Comparison of ENCODE assay signal across 11 cellular contexts in the genomic region with DNA sequence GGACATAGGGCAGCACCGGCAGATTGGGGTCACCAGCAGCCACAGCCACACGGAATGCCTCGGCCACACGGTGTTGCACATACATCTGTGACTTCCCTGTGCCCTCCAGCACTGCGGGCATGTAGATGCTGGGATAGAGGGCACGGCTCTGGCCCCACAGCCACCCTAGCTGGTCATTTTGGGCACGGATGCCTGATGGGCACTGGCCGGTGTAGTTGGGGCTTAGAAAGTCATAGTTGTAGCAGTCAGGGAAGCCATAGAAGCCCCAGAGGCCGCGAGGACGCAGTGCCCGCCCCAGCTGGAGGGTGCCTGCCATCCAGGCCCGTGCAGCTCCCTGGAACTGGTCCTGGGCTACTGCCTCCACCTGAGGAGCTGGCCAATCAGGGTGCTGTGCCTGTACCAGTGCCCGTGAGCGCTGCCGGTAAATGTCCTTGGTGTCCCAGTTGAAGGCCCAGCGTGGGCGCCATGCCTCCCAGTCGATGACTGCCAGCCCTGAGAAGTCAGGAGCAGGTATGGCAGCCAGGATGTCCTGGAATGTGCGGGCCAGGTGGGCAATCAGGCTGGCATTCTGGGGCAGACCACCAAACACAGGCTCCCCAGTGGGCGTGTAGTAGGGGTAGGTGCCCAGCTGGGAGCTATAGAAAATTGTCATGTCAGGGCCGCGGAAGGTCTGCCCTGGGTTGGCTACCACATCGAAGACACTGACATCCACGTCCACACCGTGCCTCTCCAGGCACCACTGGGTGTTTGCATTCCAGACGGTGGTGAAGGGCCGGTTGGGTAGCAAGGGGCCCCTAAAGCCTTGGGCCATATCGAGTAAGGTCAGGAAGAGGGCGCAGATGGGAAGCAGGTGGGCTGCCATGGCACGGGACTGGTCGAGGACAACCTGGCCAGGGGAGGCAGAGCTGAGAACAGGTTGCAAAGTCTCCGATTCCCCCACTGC. TPM values are rescaled to one million over a fixed set of nuclear protein-coding genes. Genes with fewer than 3 reads are reported as not detected.
DNase-seq lines count a peak whose midpoint lies in the region; ATAC-seq and TF ChIP-seq lines count a peak whose summit lies in the region.
"Had no signal": no experiment of that assay in that cellular context is flagged by ENCODE, and none has a peak within 500 bp of the region (broad histone marks: within the 10 kb centered on the region; RNA-seq: fewer than 3 reads in every experiment).

No MANE protein-coding gene starts in this region.

- no peaks in the 10 kb centered on the region for H3K27me3 Mint-ChIP-seq in H9 (ENCODE audit: low read depth)
- H3K27me3 Mint-ChIP-seq: effector memory CD8-positive, alpha-beta T cell had no signal

- no peak overlapping the region for H2AK5ac ChIP-seq in H9 (ENCODE audit: insufficient read length, low read length)

- no peak overlapping the region for H2BK20ac ChIP-seq in H9 (ENCODE audit: low read depth, low read length, poor library complexity, severe bottlenecking)

- H3K18ac ChIP-seq in H9 (ENCODE audit: insufficient read length, low read depth, low read length), result no peak overlapping the region

- no peak overlapping the region for H3K56ac ChIP-seq in H9 (ENCODE audit: insufficient read length, low read depth, low read length)

- H2BK12ac ChIP-seq in H9 (ENCODE audit: insufficient read length, low read depth, low read length), result no peak overlapping the region

- H3K9ac ChIP-seq in H9 (ENCODE audit: extremely low read depth, insufficient read length, low read length), result no peak overlapping the region

- H2BK5ac ChIP-seq in H9 (ENCODE audit: insufficient read length, low read length), result no peak overlapping the region

- H3K4me3 Mint-ChIP-seq in H9, result no peak overlapping the region
- H3K4me3 Mint-ChIP-seq: effector memory CD8-positive, alpha-beta T cell had no signal

- no peaks in the 10 kb centered on the region for H3K79me1 ChIP-seq in H9 (ENCODE audit: insufficient read depth, low read depth, low read length, poor library complexity, severe bottlenecking)

- H3K4me3 ChIP-seq in coronary artery (peak overlapping the region; percentile 48), left lung (peak overlapping the region; percentile 19 to 68), gastrocnemius medialis (peak overlapping the region; percentile 45 to 52 (median 49)), osteoblast (ENCODE audit: insufficient read depth, low read length) (no peak overlapping the region)

- in situ Hi-C loops in gastrocnemius medialis (cut with MboI; ENCODE audit: low sequenced_read_pairs in 4 of 4), result no loop called here

- no peak overlapping the region for H3K14ac ChIP-seq in H9 (ENCODE audit: insufficient read depth, low read length)

- H3K9me3 Mint-ChIP-seq in H9, result peaks cover 8 to 17% of the 10 kb centered on the region in 2 experiments
- H3K9me3 Mint-ChIP-seq: effector memory CD8-positive, alpha-beta T cell had no signal

- H3K36me3 Mint-ChIP-seq in H9 (ENCODE audit: insufficient read depth in 1 of 3, low read depth in 3 of 3), result peaks cover 0 to 2% (median 2%) of the 10 kb centered on the region in 3 experiments; a peak in 1 of 7 replicates

- H3K9me3 ChIP-seq in H9 (ENCODE audit: control insufficient read depth, low read depth, low read length), result no peaks in the 10 kb centered on the region
- H3K9me3 ChIP-seq in left lung, result no peaks in the 10 kb centered on the region
- no peaks in the 10 kb centered on the region for H3K9me3 ChIP-seq in gastrocnemius medialis
- no peaks in the 10 kb centered on the region for H3K9me3 ChIP-seq in osteoblast (ENCODE audit: low read depth, low read length)

- no peak overlapping the region for H2BK120ac ChIP-seq in H9 (ENCODE audit: low read depth, low read length, poor library complexity, severe bottlenecking)

- H3K27ac Mint-ChIP-seq in H9, result peak overlapping the region in 2 of 3 experiments; percentile 82 to 86; a peak in 4 of 7 replicates

- H2AFZ ChIP-seq in H9 (ENCODE audit: low read length) (no peak overlapping the region), osteoblast (ENCODE audit: low read length) (no peak overlapping the region)

- H3K4me1 Mint-ChIP-seq in H9, result peaks cover 25 to 27% of the 10 kb centered on the region in 2 experiments

- H3K27ac ChIP-seq in H9 (ENCODE audit: insufficient read length, low read depth, low read length), result no peak overlapping the region
- peak overlapping the region; percentile 23 to 81 for H3K27ac ChIP-seq in coronary artery
- peak overlapping the region; percentile 83 to 92 for H3K27ac ChIP-seq in left lung
- peak overlapping the region; percentile 85 to 91 (median 88) for H3K27ac ChIP-seq in gastrocnemius medialis
- no peak overlapping the region for H3K27ac ChIP-seq in osteoblast (ENCODE audit: low read depth, low read length)

- intact Hi-C loops in left lung (cut with DNase I), result no loop called here
- intact Hi-C loops in gastrocnemius medialis (cut with DNase I; ENCODE audit: low total_unique reads), result no loop called here

- DNase-seq in H9 (no peak), coronary artery (ENCODE audit: low spot score) (peak; percentile 75), left lung (peak in 1 of 2 donors; percentile 76), gastrocnemius medialis (no peak), DMS114 treated with DMSO at 0.1 percent for 48 hours (lab: John Stamatoyannopoulos, UW; ENCODE audit: unreplicated experiment) (no peak), epidermal melanocyte (ENCODE audit: insufficient read length, low spot score) (no peak), osteoblast (ENCODE audit: insufficient read length, low spot score, missing footprints) (no peak), NCI-H524 (lab: John Stamatoyannopoulos, UW) (no peak)
- DNase-seq: effector memory CD8-positive, alpha-beta T cell; hippocampal formation; SHP77 treated with DMSO at 0.1 percent for 48 hours had no signal

- TF ChIP-seq POLR2A in gastrocnemius medialis (IDR thresholded peaks at IDR 0.05), result no peak

- H4K91ac ChIP-seq in H9 (ENCODE audit: insufficient read length, low read depth, low read length), result no peak overlapping the region

- no peak overlapping the region for H2BK15ac ChIP-seq in H9 (ENCODE audit: low read depth, low read length)

- H4K5ac ChIP-seq in H9 (ENCODE audit: insufficient read length, low read depth, low read length), result no peak overlapping the region

- H3K23ac ChIP-seq in H9 (ENCODE audit: insufficient read length, low read depth, low read length), result no peak overlapping the region

- WGBS in H9 (ENCODE audit: extremely low coverage, insufficient read length, low lambda C conversion rate), result no CpG with 5 or more reads among the region's 33 CpGs

- no peak overlapping the region for H3T11ph ChIP-seq in H9 (ENCODE audit: low read length)

- H3K36me3 ChIP-seq in left lung (no peaks in the 10 kb centered on the region), gastrocnemius medialis (no peaks in the 10 kb centered on the region), osteoblast (ENCODE audit: insufficient read depth, low read length) (no peaks in the 10 kb centered on the region)

- no peaks in the 10 kb centered on the region for H3K27me3 ChIP-seq in H9 (ENCODE audit: insufficient read depth, low read length)
- no peaks in the 10 kb centered on the region for H3K27me3 ChIP-seq in left lung
- H3K27me3 ChIP-seq in gastrocnemius medialis, result no peaks in the 10 kb centered on the region
- no peaks in the 10 kb centered on the region for H3K27me3 ChIP-seq in osteoblast (ENCODE audit: insufficient read depth, low read length)

- H4K20me1 ChIP-seq in H9 (ENCODE audit: control insufficient read depth, insufficient read depth, insufficient read length) (no peaks in the 10 kb centered on the region), osteoblast (ENCODE audit: insufficient read depth, low read length) (no peaks in the 10 kb centered on the region)

- TF ChIP-seq CTCF in H9 (conservative IDR thresholded peaks at IDR 0.05) (no peak), coronary artery (IDR thresholded peaks at IDR 0.05) (no peak), left lung (IDR thresholded peaks at IDR 0.05) (no peak), gastrocnemius medialis (IDR thresholded peaks at IDR 0.05 in 4 of 5, conservative IDR thresholded peaks at IDR 0.05 in 1 of 5) (no peak), osteoblast (IDR thresholded peaks at IDR 0.05; ENCODE audit: extremely low read depth, low read depth, low read length) (no peak)

- peaks cover 6% of the 10 kb centered on the region for H3K23me2 ChIP-seq in H9 (ENCODE audit: insufficient read length, low read depth, low read length, poor library complexity, severe bottlenecking)

- no peaks in the 10 kb centered on the region for H3K79me2 ChIP-seq in H9 (ENCODE audit: insufficient read depth, low read length)
- peaks cover 12% of the 10 kb centered on the region for H3K79me2 ChIP-seq in osteoblast (ENCODE audit: insufficient read depth, low read length)

- no peak overlapping the region for H3K4ac ChIP-seq in H9 (ENCODE audit: low read depth, low read length)

- no peak for ATAC-seq in left lung
- ATAC-seq in gastrocnemius medialis, result no peak
- ATAC-seq: effector memory CD8-positive, alpha-beta T cell had no signal

- H3K4me1 ChIP-seq in H9 (ENCODE audit: insufficient read depth, low read length), result no peaks in the 10 kb centered on the region
- peaks cover 36 to 58% of the 10 kb centered on the region in 2 donors for H3K4me1 ChIP-seq in left lung
- peaks cover 29 to 48% of the 10 kb centered on the region in 2 donors for H3K4me1 ChIP-seq in gastrocnemius medialis
- H3K4me1 ChIP-seq in osteoblast (ENCODE audit: insufficient read depth, low read length), result peaks cover 21% of the 10 kb centered on the region

- H3K4me2 ChIP-seq in H9 (ENCODE audit: insufficient read depth, insufficient read length, low read length), result no peak overlapping the region
- no peak overlapping the region for H3K4me2 ChIP-seq in osteoblast (ENCODE audit: insufficient read depth, low read length)

- H4K8ac ChIP-seq in H9 (replicated peaks; ENCODE audit: insufficient read length, low read depth, low read length), result no peak overlapping the region

RNA-seq across cellular contexts. Expression of a gene that starts 1.0 kb away (rescaled TPM):
- total RNA-seq in H9 (2021) (2.0 and 2.2 TPM in 2 replicates), left lung (10 to 100 TPM; 37.5 to 41.3 TPM), gastrocnemius medialis (10 to 100 TPM in 2 of 4 donors, 1 to 10 TPM in 2; 3.6 to 14.6 (median 9.1) TPM), osteoblast (under 0.01 and 0.59 TPM in 2 replicates)

RNA-seq across cellular contexts. Expression of a gene that starts 3.2 kb away (rescaled TPM):
- 2.3 and 3.1 TPM in 2 replicates for total RNA-seq in H9 (2021)
- 1 to 10 TPM; 4.5 to 4.6 TPM for total RNA-seq in left lung
- total RNA-seq in gastrocnemius medialis, result 1 to 10 TPM in 3 of 4 donors, not detected in 1; 1.1 to 2.3 (median 1.2) TPM
- total RNA-seq in osteoblast, result 1.8 and 4.1 TPM in 2 replicates

RNA-seq across cellular contexts. Expression of a gene that starts 3.2 kb away (rescaled TPM):
- total RNA-seq in H9 (2021) (4.9 and 6.0 TPM in 2 replicates), left lung (10 to 100 TPM in 1 of 2 donors, 1 to 10 TPM in 1; 9.5 to 10.9 TPM), gastrocnemius medialis (10 to 100 TPM; 12.5 to 22.1 (median 14.8) TPM), osteoblast (6.5 and 8.0 TPM in 2 replicates)

RNA-seq across cellular contexts. Expression of a gene that starts 10.1 kb away (rescaled TPM):
- total RNA-seq in H9 (2021) (107 and 109 TPM in 2 replicates), left lung (100 to 1,000 TPM in 1 of 2 donors, 10 to 100 TPM in 1; 55.0 to 104 TPM), gastrocnemius medialis (100 to 1,000 TPM; 111 to 145 (median 127) TPM), osteoblast (60.4 and 65.1 TPM in 2 replicates)

RNA-seq across cellular contexts. Expression of a gene that starts 20.2 kb away (rescaled TPM):
- total RNA-seq in H9 (2021) (51.9 and 57.6 TPM in 2 replicates), left lung (100 to 1,000 TPM; 119 to 171 TPM), gastrocnemius medialis (10 to 100 TPM; 47.0 to 69.8 (median 65.4) TPM), osteoblast (32.9 and 34.2 TPM in 2 replicates)

Comparison
In these comparisons a context has a peak if more than half of its experiments do, and no peak if none do; other contexts are left out.
1. H3K27ac ChIP-seq: peak in coronary artery (2 of 2), left lung (2 of 2) and gastrocnemius medialis (4 of 4); none in H9 (single experiment) and osteoblast (single experiment).